In the genomic region with DNA sequence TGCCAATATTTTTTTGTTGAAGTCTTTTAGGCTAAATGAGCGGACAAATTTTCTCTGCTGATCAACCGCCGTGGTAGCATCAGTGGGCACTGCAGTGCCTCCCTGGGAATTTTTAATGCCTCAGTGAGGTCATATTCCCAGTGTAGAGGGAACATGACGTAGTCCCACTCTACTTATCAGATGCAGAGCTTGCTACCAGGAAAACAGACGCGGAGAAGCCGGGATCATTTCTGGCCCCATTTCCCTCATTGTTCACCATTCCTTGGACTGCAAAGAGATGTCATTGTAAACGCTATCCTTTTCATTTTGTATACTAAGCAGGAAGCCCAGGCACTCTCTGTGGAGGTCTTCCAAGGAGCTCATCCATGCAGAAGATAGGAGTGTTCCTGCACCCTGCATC, we compare ENCODE assay signal across 26 cellular contexts.
DNase-seq lines count a peak whose midpoint lies in the region; ATAC-seq, FAIRE-seq and TF ChIP-seq lines count a peak whose summit lies in the region.
"Had no signal": no experiment of that assay in that cellular context is flagged by ENCODE, and none has a peak within 500 bp of the region (broad histone marks: within the 10 kb centered on the region; RNA-seq: fewer than 3 reads in every experiment).

No MANE protein-coding gene starts in this region.

- H3K4me2 ChIP-seq in BLaER1 treated with 17β-estradiol and CSF1 and Interleukin-3, amounts not matched to agents 10 nM and 100 nM: peak overlapping the region; percentile 63 to 86 (median 80)

- peak overlapping the region in 9 of 11 experiments; percentile 65 to 79 (median 71); a peak in 13 of 22 replicates for H3K9ac ChIP-seq in BLaER1 treated with 17β-estradiol and CSF1 and Interleukin-3, amounts not matched to agents 10 nM and 100 nM

- TF ChIP-seq CTCF in Panc1 (IDR thresholded peaks at IDR 0.05) (no peak), right atrium auricular region (IDR thresholded peaks at IDR 0.05) (no peak), progenitor cell of endocrine pancreas (IDR thresholded peaks at IDR 0.05; ENCODE audit: unreplicated experiment) (no peak)

- no peak for DNase-seq in Panc1 (ENCODE audit: low read depth, low spot score)
- DNase-seq in right atrium auricular region (ENCODE audit: low spot score): no peak
- DNase-seq in progenitor cell of endocrine pancreas (ENCODE audit: low spot score, unreplicated experiment): no peak
- DNase-seq in activated CD4-positive, alpha-beta T cell treated with anti-CD3 and anti-CD28 coated beads, Interleukin-2, amount 10 ng/mL, durations not matched to agents 7 days and 5 days: no peak
- DNase-seq in small intestine: no peak
- no peak for DNase-seq in effector memory CD8-positive, alpha-beta T cell
- DNase-seq: activated CD4-positive, alpha-beta T cell treated with anti-CD3 and anti-CD28 coated beads, Interleukin-2, amount 50 U/mL, for 4 hours; activated naive CD4-positive, alpha-beta T cell; activated T-cell treated with anti-CD3 and anti-CD28 coated beads, Interleukin-2, amount 50 U/mL, for 24 hours; caudate nucleus; CD4-positive, alpha-beta memory T cell; DMS53; erythroblast; gastrocnemius medialis; GOT3; IMR-90; MG63; NCI-H1436 treated with DMSO at 0.1 percent for 48 hours; NCI-H2171; NCI-H69; SJCRH30; WERI-Rb-1 had no signal

- peaks cover 0 to 39% (median 0%) of the 10 kb centered on the region in 11 experiments; a peak in 4 of 22 replicates for H3K27me3 ChIP-seq in BLaER1 treated with 17β-estradiol and CSF1 and Interleukin-3, amounts not matched to agents 10 nM and 100 nM
- H3K27me3 ChIP-seq in Panc1 (ENCODE audit: control insufficient read depth, insufficient read depth, low read length) (no peaks in the 10 kb centered on the region), right atrium auricular region (no peaks in the 10 kb centered on the region), small intestine (ENCODE audit: control insufficient read depth in 2 of 2, insufficient read depth in 2 of 2, low read length in 2 of 2) (no peaks in the 10 kb centered on the region)
- H3K27me3 ChIP-seq: gastrocnemius medialis, MG63, SJCRH30 had no signal

- H3K9me3 Mint-ChIP-seq in progenitor cell of endocrine pancreas (ENCODE audit: low read depth): no peaks in the 10 kb centered on the region
- H3K9me3 Mint-ChIP-seq in activated CD4-positive, alpha-beta T cell treated with anti-CD3 and anti-CD28 coated beads, Interleukin-2, amount 10 ng/mL, durations not matched to agents 7 days and 5 days: peaks cover 7% of the 10 kb centered on the region
- no peaks in the 10 kb centered on the region for H3K9me3 Mint-ChIP-seq in effector memory CD8-positive, alpha-beta T cell

- in situ Hi-C loops in Panc1 (cut with HindIII; ENCODE audit: low pct_unique_long_range_greater_than_20kb, low sequenced_read_pairs): no loop called here

- peaks cover 0 to 89% (median 0%) of the 10 kb centered on the region in 11 experiments; a peak in 2 of 22 replicates for H4K20me1 ChIP-seq in BLaER1 treated with 17β-estradiol and CSF1 and Interleukin-3, amounts not matched to agents 10 nM and 100 nM

- CTCF ChIA-PET in Panc1 (lab: Charles Lee): no interaction called here
- CTCF ChIA-PET in activated CD4-positive, alpha-beta T cell treated with anti-CD3 and anti-CD28 coated beads, Interleukin-2, amount 10 ng/mL, durations not matched to agents 7 days and 5 days (lab: Charles Lee): no interaction called here

- H3K9me3 ChIP-seq in BLaER1 treated with 17β-estradiol and CSF1 and Interleukin-3, amounts not matched to agents 10 nM and 100 nM (replicated peaks in 1 of 11): peaks cover 0 to 33% (median 26%) of the 10 kb centered on the region in 11 experiments; a peak in 19 of 22 replicates
- H3K9me3 ChIP-seq in Panc1 (ENCODE audit: control insufficient read depth, insufficient read depth, low read depth, low read length): no peaks in the 10 kb centered on the region
- no peaks in the 10 kb centered on the region for H3K9me3 ChIP-seq in right atrium auricular region
- H3K9me3 ChIP-seq in small intestine (ENCODE audit: control insufficient read depth, low read depth): no peaks in the 10 kb centered on the region
- H3K9me3 ChIP-seq: gastrocnemius medialis, MG63, SJCRH30 had no signal

- H3K36me3 Mint-ChIP-seq in progenitor cell of endocrine pancreas (ENCODE audit: insufficient read depth): peaks cover 42% of the 10 kb centered on the region
- H3K36me3 Mint-ChIP-seq in activated CD4-positive, alpha-beta T cell treated with anti-CD3 and anti-CD28 coated beads, Interleukin-2, amount 10 ng/mL, durations not matched to agents 7 days and 5 days (ENCODE audit: low read depth): no peaks in the 10 kb centered on the region
- H3K36me3 Mint-ChIP-seq in effector memory CD8-positive, alpha-beta T cell (ENCODE audit: insufficient read depth): peaks cover 11% of the 10 kb centered on the region
- H3K36me3 Mint-ChIP-seq: CD4-positive, alpha-beta memory T cell had no signal

- H3K27me3 Mint-ChIP-seq in progenitor cell of endocrine pancreas: no peaks in the 10 kb centered on the region
- H3K27me3 Mint-ChIP-seq in activated CD4-positive, alpha-beta T cell treated with anti-CD3 and anti-CD28 coated beads, Interleukin-2, amount 10 ng/mL, durations not matched to agents 7 days and 5 days: peaks cover 11% of the 10 kb centered on the region
- H3K27me3 Mint-ChIP-seq in effector memory CD8-positive, alpha-beta T cell: no peaks in the 10 kb centered on the region
- H3K27me3 Mint-ChIP-seq: activated T-cell treated with anti-CD3 and anti-CD28 coated beads, Interleukin-2, amount 50 U/mL, for 24 hours; CD4-positive, alpha-beta memory T cell had no signal

- no peak overlapping the region for H3K4me3 Mint-ChIP-seq in progenitor cell of endocrine pancreas (ENCODE audit: low read depth)
- no peak overlapping the region for H3K4me3 Mint-ChIP-seq in activated CD4-positive, alpha-beta T cell treated with anti-CD3 and anti-CD28 coated beads, Interleukin-2, amount 10 ng/mL, durations not matched to agents 7 days and 5 days
- peak overlapping the region in 1 of 2 donors; percentile 10 for H3K4me3 Mint-ChIP-seq in effector memory CD8-positive, alpha-beta T cell
- H3K4me3 Mint-ChIP-seq: activated T-cell treated with anti-CD3 and anti-CD28 coated beads, Interleukin-2, amount 50 U/mL, for 24 hours had no signal

- WGBS in small intestine, 3 donors: 79 to 95% (median 92%) methylated on average over 8 of the region's 8 CpGs

- peaks cover under 1 to 72% (median 54%) of the 10 kb centered on the region in 11 experiments; a peak in 20 of 22 replicates for H3K36me3 ChIP-seq in BLaER1 treated with 17β-estradiol and CSF1 and Interleukin-3, amounts not matched to agents 10 nM and 100 nM
- no peaks in the 10 kb centered on the region for H3K36me3 ChIP-seq in Panc1 (ENCODE audit: control insufficient read depth, insufficient read depth, low read length)
- no peaks in the 10 kb centered on the region for H3K36me3 ChIP-seq in right atrium auricular region
- H3K36me3 ChIP-seq in small intestine (ENCODE audit: control insufficient read depth in 2 of 2, insufficient read depth in 2 of 2, low read length in 2 of 2): no peaks in the 10 kb centered on the region
- H3K36me3 ChIP-seq: gastrocnemius medialis, WERI-Rb-1 had no signal

- H3K4me3 ChIP-seq in BLaER1 treated with 17β-estradiol and CSF1 and Interleukin-3, amounts not matched to agents 10 nM and 100 nM: no peak overlapping the region
- H3K4me3 ChIP-seq in Panc1 (ENCODE audit: low read depth in 2 of 2, low read length in 2 of 2) (no peak overlapping the region), right atrium auricular region (no peak overlapping the region), small intestine (ENCODE audit: low read depth in 1 of 2, low read length in 2 of 2) (no peak overlapping the region)
- H3K4me3 ChIP-seq: gastrocnemius medialis, MG63, SJCRH30 had no signal

- H3K4me1 Mint-ChIP-seq in progenitor cell of endocrine pancreas (ENCODE audit: low read depth): peaks cover 50% of the 10 kb centered on the region
- H3K4me1 Mint-ChIP-seq in activated CD4-positive, alpha-beta T cell treated with anti-CD3 and anti-CD28 coated beads, Interleukin-2, amount 10 ng/mL, durations not matched to agents 7 days and 5 days: peaks cover 14% of the 10 kb centered on the region
- H3K4me1 Mint-ChIP-seq in effector memory CD8-positive, alpha-beta T cell (ENCODE audit: low read depth in 2 of 2): peaks cover 29 to 30% of the 10 kb centered on the region in 2 donors

- no peak for FAIRE-seq in small intestine (lab: Jason Lieb, UNC)
- FAIRE-seq: GM12891, GM19239 had no signal

- POLR2A ChIA-PET in Panc1 (lab: Charles Lee): no interaction called here
- POLR2A ChIA-PET in activated CD4-positive, alpha-beta T cell treated with anti-CD3 and anti-CD28 coated beads, Interleukin-2, amount 10 ng/mL, durations not matched to agents 7 days and 5 days (lab: Charles Lee): no interaction called here

- peak overlapping the region; percentile 91 for H3K27ac Mint-ChIP-seq in progenitor cell of endocrine pancreas
- H3K27ac Mint-ChIP-seq in activated CD4-positive, alpha-beta T cell treated with anti-CD3 and anti-CD28 coated beads, Interleukin-2, amount 10 ng/mL, durations not matched to agents 7 days and 5 days: no peak overlapping the region
- H3K27ac Mint-ChIP-seq in effector memory CD8-positive, alpha-beta T cell: no peak overlapping the region
- H3K27ac Mint-ChIP-seq: activated T-cell treated with anti-CD3 and anti-CD28 coated beads, Interleukin-2, amount 50 U/mL, for 24 hours had no signal

- ATAC-seq in Panc1 (no peak), GM19452 (IDR thresholded peaks at IDR 0.05; ENCODE audit: unreplicated experiment) (no peak)
- ATAC-seq in effector memory CD8-positive, alpha-beta T cell (replicated peaks): no peak
- ATAC-seq: gastrocnemius medialis had no signal

- intact Hi-C loops in Panc1 (cut with micrococcal nuclease; ENCODE audit: unreplicated experiment): no loop called here

- H3K4me1 ChIP-seq in BLaER1 treated with 17β-estradiol and CSF1 and Interleukin-3, amounts not matched to agents 10 nM and 100 nM: peaks cover 71 to 98% (median 94%) of the 10 kb centered on the region in 10 experiments
- H3K4me1 ChIP-seq in Panc1 (ENCODE audit: control insufficient read depth, insufficient read depth, low read length): peaks cover 70% of the 10 kb centered on the region
- H3K4me1 ChIP-seq in right atrium auricular region: peaks cover 0 to 40% of the 10 kb centered on the region in 2 donors
- peaks cover 7 to 32% of the 10 kb centered on the region in 2 donors for H3K4me1 ChIP-seq in small intestine (ENCODE audit: control insufficient read depth in 2 of 2, insufficient read depth in 1 of 2, low read depth in 1 of 2, low read length in 1 of 2)

- BruUV-seq in Panc1 (replicated peaks; lab: Mats Ljungman, UMichigan): no TSS peak

- peak overlapping the region in 10 of 11 experiments; percentile 84 to 95 (median 88); a peak in 20 of 22 replicates for H3K27ac ChIP-seq in BLaER1 treated with 17β-estradiol and CSF1 and Interleukin-3, amounts not matched to agents 10 nM and 100 nM
- H3K27ac ChIP-seq in Panc1 (ENCODE audit: low read length) (peak overlapping the region; percentile 97), right atrium auricular region (peak overlapping the region; percentile 20 to 23), small intestine (ENCODE audit: low read depth in 1 of 2, low read length in 1 of 2) (peak overlapping the region in 1 of 2 donors; percentile 66)
- H3K27ac ChIP-seq: SJCRH30, WERI-Rb-1 had no signal
